Comparison of ENCODE assay signal across 2 cellular contexts in genomic region chr19:41319500-41320184, GRCh38.
TF ChIP-seq lines count a peak whose summit lies in the region.

No MANE protein-coding gene starts in this region.

TF ChIP-seq in A549, 52 proteins besides CTCF, POLR2A, EP300 and RAD21:
- TF ChIP-seq POLR2AphosphoS2 (conservative IDR thresholded peaks at IDR 0.05; ENCODE audit: low read length) (no peak), KDM1A (IDR thresholded peaks at IDR 0.05; ENCODE audit: low read depth) (no peak), NFE2L2 (conservative IDR thresholded peaks at IDR 0.05; ENCODE audit: low read length) (no peak), MAZ (IDR thresholded peaks at IDR 0.05; ENCODE audit: borderline replicate concordance, low read depth, low read length) (no peak), HOXB5 (CRISPR knock-in tag; IDR thresholded peaks at IDR 0.05) (no peak), MYC (IDR thresholded peaks at IDR 0.05; ENCODE audit: borderline replicate concordance, low read length) (no peak), BHLHE40 (IDR thresholded peaks at IDR 0.05; ENCODE audit: low read depth, low read length) (no peak), SMC3 (IDR thresholded peaks at IDR 0.05) (no peak), ZC3H11A (IDR thresholded peaks at IDR 0.05) (no peak), FOSB (CRISPR knock-in tag; IDR thresholded peaks at IDR 0.05) (no peak), TP53 (CRISPR knock-in tag; IDR thresholded peaks at IDR 0.05) (no peak)
TF ChIP-seq in A549: peak in this region for 0.

TF ChIP-seq in SK-N-SH, 30 proteins besides CTCF, POLR2A, EP300 and RAD21:
- TF ChIP-seq MAX (IDR thresholded peaks at IDR 0.05; ENCODE audit: low read depth) (no peak), ZBTB33 (IDR thresholded peaks at IDR 0.05; ENCODE audit: borderline replicate concordance, low read depth) (no peak), FOSL2 (IDR thresholded peaks at IDR 0.05; ENCODE audit: borderline replicate concordance, low read depth) (no peak), GATA2 (CRISPR knock-in tag; IDR thresholded peaks at IDR 0.05) (no peak), NRF1 (IDR thresholded peaks at IDR 0.05; ENCODE audit: low read depth, low read length) (no peak), SIN3A (IDR thresholded peaks at IDR 0.05; ENCODE audit: borderline replicate concordance, low read depth, low read length) (no peak), ELF1 (IDR thresholded peaks at IDR 0.05) (no peak), USF2 (IDR thresholded peaks at IDR 0.05; ENCODE audit: borderline replicate concordance, low read depth, low read length) (no peak), GABPA (IDR thresholded peaks at IDR 0.05; ENCODE audit: low read depth) (no peak), TAF1 (IDR thresholded peaks at IDR 0.05; ENCODE audit: borderline replicate concordance, low read depth, low read length) (no peak), MEF2A (IDR thresholded peaks at IDR 0.05; ENCODE audit: borderline replicate concordance, low read depth) (no peak), FOXJ3 (CRISPR knock-in tag; IDR thresholded peaks at IDR 0.05) (no peak), USF1 (IDR thresholded peaks at IDR 0.05; ENCODE audit: borderline replicate concordance, low read depth) (no peak), PBX3 (IDR thresholded peaks at IDR 0.05) (no peak), IRF3 (IDR thresholded peaks at IDR 0.05; ENCODE audit: low read depth, low read length) (no peak), TCF12 (IDR thresholded peaks at IDR 0.05) (no peak)
